In genomic region chr9:108743901-108744371, GRCh38 we compare ENCODE assay signal across 15 cellular contexts.
A peak's percentile ranks its signal among the peaks of the same experiment; 100 is the strongest.
DNase-seq lines count a peak whose midpoint lies in the region; ATAC-seq, FAIRE-seq and TF ChIP-seq lines count a peak whose summit lies in the region.
"Had no signal": no experiment of that assay in that cellular context is flagged by ENCODE, and none has a peak within 500 bp of the region (broad histone marks: within the 10 kb centered on the region; RNA-seq: fewer than 3 reads in every experiment).

No MANE protein-coding gene starts in this region.

- DNase-seq in right cardiac atrium (peak in 1 of 3 donors; percentile 36), left cardiac atrium (no peak), SK-MEL-5 (ENCODE audit: low read depth, low spot score) (peak; percentile 78), kidney epithelial cell (ENCODE audit: low read depth) (peak; percentile 81), pancreas (no peak), T1000 (lab: John Stamatoyannopoulos, UW) (no peak), G401 (ENCODE audit: low spot score) (no peak)
- DNase-seq: heart left ventricle; naive B cell; stimulated activated CD4-positive, alpha-beta T cell treated with anti-CD3 and anti-CD28 coated beads, Interleukin-15, amount 100 ng/mL, for 24 hours; stimulated activated naive CD8-positive, alpha-beta T cell treated with anti-CD3 and anti-CD28 coated beads, Interleukin-15, Interleukin-2, amounts not matched to agents 100 U/mL and 50 U/mL, for 24 hours had no signal

- in situ Hi-C loops in SK-MEL-5 (cut with HindIII; ENCODE audit: low pct_unique_long_range_greater_than_20kb, low sequenced_read_pairs) (no loop called here), G401 (cut with HindIII; ENCODE audit: low sequenced_read_pairs) (no loop called here)

- intact Hi-C loops in right cardiac atrium (cut with DNase I), result no loop called here
- intact Hi-C loops in left cardiac atrium (cut with DNase I), result no loop called here
- intact Hi-C loops in pancreas (cut with DNase I), result no loop called here

- no peaks in the 10 kb centered on the region for H3K4me1 ChIP-seq in right cardiac atrium (ENCODE audit: control insufficient read depth, insufficient read depth, low read length)
- H3K4me1 ChIP-seq in pancreas, result no peaks in the 10 kb centered on the region
- H3K4me1 ChIP-seq: heart left ventricle had no signal

- H3K9me3 ChIP-seq in right cardiac atrium (ENCODE audit: control insufficient read depth, low read length) (no peaks in the 10 kb centered on the region), pancreas (no peaks in the 10 kb centered on the region)
- H3K9me3 ChIP-seq: heart left ventricle had no signal

- 51% methylated on average over 6 of the region's 6 CpGs for WGBS in right cardiac atrium
- 44% methylated on average over 6 of the region's 6 CpGs for WGBS in pancreas, 2 donors

- FAIRE-seq in pancreas (lab: Jason Lieb, UNC), result no peak
- FAIRE-seq: colon had no signal

- H3K27ac ChIP-seq in right cardiac atrium (ENCODE audit: low read length), result no peak overlapping the region
- H3K27ac ChIP-seq in pancreas, result no peak overlapping the region
- H3K27ac ChIP-seq: C4-2B, heart left ventricle, KMS-11 had no signal

- H3K36me3 ChIP-seq in kidney epithelial cell (ENCODE audit: control insufficient read depth, insufficient read depth, low read length) (no peaks in the 10 kb centered on the region), pancreas (no peaks in the 10 kb centered on the region)
- H3K36me3 ChIP-seq: heart left ventricle had no signal

- ATAC-seq in right cardiac atrium (peak; percentile 29 to 31), left cardiac atrium (no peak), GM19395 (IDR thresholded peaks at IDR 0.05; ENCODE audit: unreplicated experiment) (no peak), pancreas (no peak)
- ATAC-seq: stimulated activated naive CD8-positive, alpha-beta T cell treated with anti-CD3 and anti-CD28 coated beads, Interleukin-15, Interleukin-2, amounts not matched to agents 100 U/mL and 50 U/mL, for 24 hours had no signal

- no peak overlapping the region for H3K4me3 ChIP-seq in right cardiac atrium (ENCODE audit: low read length)
- H3K4me3 ChIP-seq in kidney epithelial cell (ENCODE audit: low read depth, low read length), result no peak overlapping the region
- H3K4me3 ChIP-seq in pancreas, result no peak overlapping the region
- H3K4me3 ChIP-seq: heart left ventricle had no signal

- no peaks in the 10 kb centered on the region for H3K27me3 ChIP-seq in right cardiac atrium (ENCODE audit: control insufficient read depth, insufficient read depth)
- no peaks in the 10 kb centered on the region for H3K27me3 ChIP-seq in kidney epithelial cell (ENCODE audit: control insufficient read depth, insufficient read depth, low read length)
- H3K27me3 ChIP-seq in pancreas, result no peaks in the 10 kb centered on the region
- H3K27me3 ChIP-seq: heart left ventricle had no signal

- no peak for TF ChIP-seq CTCF in kidney epithelial cell (IDR thresholded peaks at IDR 0.05; ENCODE audit: insufficient read depth, low read length, poor library complexity, severe bottlenecking)
- no peak for TF ChIP-seq CTCF in pancreas (IDR thresholded peaks at IDR 0.05)

Comparison
In these comparisons a context has a peak if more than half of its experiments do, and no peak if none do; other contexts are left out.
1. ATAC-seq: peak in right cardiac atrium (2 of 2); none in left cardiac atrium (0 of 2), GM19395 (single experiment) and pancreas (0 of 4).
2. DNase-seq: peak in SK-MEL-5 (single experiment) and kidney epithelial cell (single experiment); none in left cardiac atrium (single experiment), pancreas (0 of 6), T1000 (single experiment) and G401 (single experiment).